Comparison of ENCODE assay signal across 15 cellular contexts in the genomic region with DNA sequence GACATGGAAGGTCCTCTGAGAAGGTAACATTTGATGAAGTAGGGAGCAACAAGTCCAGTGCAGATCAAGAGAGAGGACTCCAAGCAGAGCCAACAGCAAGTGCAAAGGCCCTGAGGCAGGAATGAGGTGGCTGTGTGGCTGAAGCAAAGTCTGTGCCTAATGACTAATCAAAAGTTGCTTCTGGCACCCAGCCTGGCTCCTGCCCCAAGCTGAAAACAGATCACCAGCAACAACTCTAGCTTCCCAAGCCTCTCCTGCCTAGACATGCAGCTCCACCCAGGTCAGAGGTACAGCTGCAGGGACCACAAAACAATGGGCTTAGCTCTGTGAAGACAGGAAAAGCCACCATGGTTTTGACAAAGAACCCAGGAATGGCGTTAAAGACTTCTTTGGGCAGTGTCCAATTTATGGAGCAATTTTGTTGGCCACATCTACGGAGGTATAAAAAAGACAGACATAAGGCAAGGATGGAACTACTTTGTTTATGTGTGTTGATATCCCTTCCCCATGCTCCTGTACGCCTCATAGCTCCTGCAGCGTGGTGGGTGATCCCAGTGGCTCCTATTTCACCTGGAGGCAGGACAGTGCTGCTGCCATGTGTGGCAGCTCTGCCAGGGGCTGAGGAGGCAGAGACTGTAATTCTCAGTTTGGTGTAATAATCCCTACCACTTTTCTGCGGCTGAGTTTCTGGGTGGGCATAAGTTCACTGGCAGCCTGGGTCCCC. TPM values are rescaled to one million over a fixed set of nuclear protein-coding genes. Genes with fewer than 3 reads are reported as not detected.
DNase-seq lines count a peak whose midpoint lies in the region; TF ChIP-seq lines count a peak whose summit lies in the region.
"Had no signal": no experiment of that assay in that cellular context is flagged by ENCODE, and none has a peak within 500 bp of the region (broad histone marks: within the 10 kb centered on the region; RNA-seq: fewer than 3 reads in every experiment).

No MANE protein-coding gene starts in this region.

- 41% methylated on average over 4 of the region's 5 CpGs for WGBS in suprapubic skin

- H3K27ac ChIP-seq in suprapubic skin, result peak overlapping the region; percentile 80
- H3K27ac ChIP-seq: ascending aorta, right lobe of liver, upper lobe of left lung had no signal

- H3K27me3 ChIP-seq in suprapubic skin, result no peaks in the 10 kb centered on the region
- H3K27me3 ChIP-seq: ascending aorta, right lobe of liver, upper lobe of left lung had no signal

- DNase-seq in NCI-H2171 treated with DMSO at 0.1 percent for 48 hours (lab: John Stamatoyannopoulos, UW), result peak; percentile 13
- DNase-seq in NCI-H2171 (lab: John Stamatoyannopoulos, UW), result no peak
- DNase-seq in astrocyte of the hippocampus (ENCODE audit: low read depth, low spot score), result peak; percentile 34
- peak; percentile 29 to 58 for DNase-seq in foreskin fibroblast
- no peak for DNase-seq in suprapubic skin (ENCODE audit: low spot score in 2 of 2)
- DNase-seq in RKO (ENCODE audit: low spot score), result no peak
- DNase-seq in midbrain (lab: John Stamatoyannopoulos, UW), result no peak
- DNase-seq in cerebellar cortex (ENCODE audit: low spot score), result no peak
- DNase-seq: activated T-cell treated with anti-CD3 and anti-CD28 coated beads, Interleukin-2, amount 50 U/mL, for 48 hours; naive thymus-derived CD4-positive, alpha-beta T cell; NCI-H1105; NCI-H510A; right lobe of liver; upper lobe of left lung had no signal

- H3K4me3 ChIP-seq in foreskin fibroblast (ENCODE audit: low read depth in 1 of 2, low read length in 2 of 2) (no peak overlapping the region), suprapubic skin (no peak overlapping the region)
- H3K4me3 ChIP-seq: ascending aorta, right lobe of liver, upper lobe of left lung had no signal

- no peak for TF ChIP-seq EP300 in suprapubic skin (IDR thresholded peaks at IDR 0.05)

- TF ChIP-seq POLR2A in suprapubic skin (IDR thresholded peaks at IDR 0.05), result no peak

- no peaks in the 10 kb centered on the region for H3K9me3 ChIP-seq in suprapubic skin
- H3K9me3 ChIP-seq: ascending aorta, right lobe of liver, upper lobe of left lung had no signal

- H3K36me3 ChIP-seq in suprapubic skin, result no peaks in the 10 kb centered on the region
- H3K36me3 ChIP-seq: ascending aorta, right lobe of liver, upper lobe of left lung had no signal

- no peak for TF ChIP-seq CTCF in foreskin fibroblast (IDR thresholded peaks at IDR 0.05; ENCODE audit: low read depth, low read length)
- no peak for TF ChIP-seq CTCF in suprapubic skin (IDR thresholded peaks at IDR 0.05)

- H3K4me1 ChIP-seq in suprapubic skin, result peaks cover 34% of the 10 kb centered on the region
- H3K4me1 ChIP-seq: ascending aorta, right lobe of liver had no signal

RNA-seq across cellular contexts. Expression of a gene that starts 26.4 kb away (rescaled TPM):
- total RNA-seq in suprapubic skin, result 10 to 100 TPM; 48.1 to 59.2 (median 55.6) TPM

Comparison
In these comparisons a context has a peak if more than half of its experiments do, and no peak if none do; other contexts are left out.
1. DNase-seq: peak in NCI-H2171 treated with DMSO at 0.1 percent for 48 hours (single experiment), astrocyte of the hippocampus (single experiment) and foreskin fibroblast (2 of 2); none in NCI-H2171 (single experiment), suprapubic skin (0 of 2), RKO (single experiment), midbrain (single experiment) and cerebellar cortex (single experiment).